ENCODE assay signal across 1 cellular context in genomic region chr3:194685723-194686413, GRCh38.
TF ChIP-seq lines count a peak whose summit lies in the region.

TSS of gene FAM43A (plus strand) at chr3:194685883. CDS start at chr3:194686827, 944 bp downstream.

TF ChIP-seq in HepG2, 621 proteins besides CTCF, POLR2A, EP300 and RAD21 (continued from another document and continues in another):
- TF ChIP-seq POGK (CRISPR knock-in tag; conservative IDR thresholded peaks at IDR 0.05) (no peak; the same call in 1 of the 2 replicates), ZNF225 (CRISPR knock-in tag; IDR thresholded peaks at IDR 0.05) (peak; percentile 62; the same call in 1 of the 2 replicates), E2F2 (CRISPR knock-in tag; IDR thresholded peaks at IDR 0.05; ENCODE audit: borderline replicate concordance) (no peak), MBNL3 (CRISPR knock-in tag; conservative IDR thresholded peaks at IDR 0.05) (no peak), ZNF607 (CRISPR knock-in tag; IDR thresholded peaks at IDR 0.05; ENCODE audit: borderline replicate concordance) (no peak), TAF1 (CRISPR knock-in tag; IDR thresholded peaks at IDR 0.05) (peak; percentile 96), TRIM22 (IDR thresholded peaks at IDR 0.05) (no peak), ZNF761 (CRISPR knock-in tag; conservative IDR thresholded peaks at IDR 0.05) (peak; percentile 50; the same call in 1 of the 2 replicates), ZNF318 (CRISPR knock-in tag; IDR thresholded peaks at IDR 0.05) (no peak), IRF2 (CRISPR knock-in tag; IDR thresholded peaks at IDR 0.05) (no peak), HNRNPLL (IDR thresholded peaks at IDR 0.05; ENCODE audit: low read depth, low read length, poor library complexity, severe bottlenecking) (peak; percentile 86), ERF (CRISPR knock-in tag; IDR thresholded peaks at IDR 0.05) (0 out of 2 replicates have a peak, but pooled peaks have one; percentile 43), HCFC1 (IDR thresholded peaks at IDR 0.05; ENCODE audit: low read depth, low read length) (no peak), ZNF589 (CRISPR knock-in tag; conservative IDR thresholded peaks at IDR 0.05) (no peak), GABPB1 (CRISPR knock-in tag; IDR thresholded peaks at IDR 0.05) (peak; percentile 75), PPARG (CRISPR knock-in tag; conservative IDR thresholded peaks at IDR 0.05) (no peak), ZNF33A (CRISPR knock-in tag; IDR thresholded peaks at IDR 0.05; ENCODE audit: borderline replicate concordance) (no peak), TOE1 (CRISPR knock-in tag; IDR thresholded peaks at IDR 0.05) (no peak), KLF15 (CRISPR knock-in tag; IDR thresholded peaks at IDR 0.05; ENCODE audit: borderline replicate concordance) (0 out of 2 replicates have a peak, but pooled peaks have one; percentile 37), TFDP2 (CRISPR knock-in tag; IDR thresholded peaks at IDR 0.05) (peak; percentile 39; the same call in 1 of the 2 replicates), NAIF1 (CRISPR knock-in tag; IDR thresholded peaks at IDR 0.05; ENCODE audit: borderline replicate concordance) (no peak), ZNF256 (CRISPR knock-in tag; conservative IDR thresholded peaks at IDR 0.05) (no peak), ZHX1 (CRISPR knock-in tag; IDR thresholded peaks at IDR 0.05; ENCODE audit: low read depth) (no peak), BCL6 (CRISPR knock-in tag; IDR thresholded peaks at IDR 0.05) (peak; percentile 86), ZFP82 (CRISPR knock-in tag; IDR thresholded peaks at IDR 0.05; ENCODE audit: borderline replicate concordance) (no peak), ZNF207 (IDR thresholded peaks at IDR 0.05; ENCODE audit: borderline replicate concordance) (no peak), FOSL1 (CRISPR knock-in tag; IDR thresholded peaks at IDR 0.05; ENCODE audit: borderline replicate concordance) (peak; percentile 29; the same call in 1 of the 2 replicates), STAT5B (CRISPR knock-in tag; IDR thresholded peaks at IDR 0.05) (no peak), ZGPAT (CRISPR knock-in tag; IDR thresholded peaks at IDR 0.05) (peak; percentile 69; the same call in 1 of the 2 replicates), EZH2 (conservative IDR thresholded peaks at IDR 0.05; ENCODE audit: low read depth, low read length) (no peak), ZNF326 (CRISPR knock-in tag; IDR thresholded peaks at IDR 0.05; ENCODE audit: borderline replicate concordance) (no peak), LRRFIP1 (CRISPR knock-in tag; conservative IDR thresholded peaks at IDR 0.05) (no peak), ZNF564 (CRISPR knock-in tag; IDR thresholded peaks at IDR 0.05) (0 out of 2 replicates have a peak, but pooled peaks have one; percentile 29), NFKB2 (CRISPR knock-in tag; IDR thresholded peaks at IDR 0.05; ENCODE audit: borderline replicate concordance) (peak; percentile 74), ATAD3A (CRISPR knock-in tag; IDR thresholded peaks at IDR 0.05) (no peak), NR2F2 (IDR thresholded peaks at IDR 0.05; ENCODE audit: borderline replicate concordance, low read depth) (no peak; the same call in 1 of the 2 replicates), ARHGAP35 (CRISPR knock-in tag; IDR thresholded peaks at IDR 0.05; ENCODE audit: borderline replicate concordance) (no peak), POLR2AphosphoS2 (IDR thresholded peaks at IDR 0.05; ENCODE audit: low read depth, low read length) (no peak), RCOR2 (CRISPR knock-in tag; IDR thresholded peaks at IDR 0.05) (no peak), RBM22 (optimal IDR thresholded peaks at IDR 0.05; ENCODE audit: low read length) (no peak), CENPX (CRISPR knock-in tag; IDR thresholded peaks at IDR 0.05) (no peak), CREBL2 (CRISPR knock-in tag; IDR thresholded peaks at IDR 0.05; ENCODE audit: borderline replicate concordance) (no peak), KDM6A (CRISPR knock-in tag; IDR thresholded peaks at IDR 0.05; ENCODE audit: low read depth) (no peak)
